ENCODE assay signal across 9 cellular contexts in the genomic region with DNA sequence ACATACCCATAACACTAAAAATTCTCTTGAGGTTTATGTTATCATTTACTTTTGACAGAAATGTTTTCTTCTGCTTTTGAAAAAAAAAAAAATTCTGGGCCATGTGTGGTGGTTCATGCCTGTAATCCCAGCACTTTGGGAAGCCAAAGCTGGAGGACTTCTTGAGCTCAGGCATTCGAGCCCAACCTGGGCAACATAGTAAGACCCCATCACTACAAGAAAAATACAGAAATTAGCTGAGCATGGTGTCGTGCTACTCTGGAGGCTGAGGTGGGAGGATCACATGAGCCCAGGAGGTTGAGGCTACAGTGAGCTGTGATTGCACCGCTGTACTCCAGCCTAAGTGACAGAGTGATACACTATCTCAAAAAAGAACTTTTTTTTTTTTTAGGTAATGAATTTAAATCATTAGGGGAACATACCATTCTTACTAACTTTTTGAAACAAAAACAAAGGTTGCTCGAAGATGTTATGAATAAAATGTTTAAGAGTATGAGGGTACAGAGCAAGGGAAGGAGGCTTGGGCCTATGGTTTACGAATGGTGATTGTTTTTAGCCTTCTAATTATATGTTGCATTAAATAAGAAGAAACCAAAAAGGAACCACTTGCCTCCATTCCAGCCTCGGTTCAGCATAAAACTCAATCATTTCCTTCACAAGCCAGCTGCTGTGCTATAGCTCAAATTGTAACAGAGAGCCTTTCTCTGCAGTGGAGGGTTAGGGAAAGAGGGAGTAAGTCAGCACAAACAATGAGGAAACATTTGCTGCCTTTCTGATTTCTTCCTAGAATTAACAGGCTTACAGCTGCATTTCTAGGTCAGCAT.
DNase-seq lines count a peak whose midpoint lies in the region.
"Had no signal": no experiment of that assay in that cellular context is flagged by ENCODE, and none has a peak within 500 bp of the region (broad histone marks: within the 10 kb centered on the region; RNA-seq: fewer than 3 reads in every experiment).

No MANE protein-coding gene starts in this region.

- H3K27ac ChIP-seq in angular gyrus (ENCODE audit: low read depth, low read length): peak overlapping the region; percentile 91

- DNase-seq in Daoy (ENCODE audit: low read depth) (peak; percentile 47), hippocampal formation (lab: John Stamatoyannopoulos, UW) (peak; percentile 47 to 94), retina (peak; percentile 32), SKM-1 (lab: John Stamatoyannopoulos, UW; ENCODE audit: unreplicated experiment) (no peak), AG08396 (ENCODE audit: low spot score) (no peak), activated T-cell treated with anti-CD3 and anti-CD28 coated beads for 4 hours (no peak)
- no peak for DNase-seq in stimulated activated CD4-positive, alpha-beta T cell treated with anti-CD3 and anti-CD28 coated beads, Interleukin-4, amount 100 ng/mL, for 4 hours
- DNase-seq: T-helper 17 cell had no signal

Comparison
In these comparisons a context has a peak if more than half of its experiments do, and no peak if none do; other contexts are left out.
1. DNase-seq: peak in Daoy (single experiment), hippocampal formation (2 of 2) and retina (single experiment); none in SKM-1 (single experiment), AG08396 (single experiment), stimulated activated CD4-positive, alpha-beta T cell treated with anti-CD3 and anti-CD28 coated beads, Interleukin-4, amount 100 ng/mL, for 4 hours (0 of 2) and activated T-cell treated with anti-CD3 and anti-CD28 coated beads for 4 hours (single experiment).